In the genomic region with DNA sequence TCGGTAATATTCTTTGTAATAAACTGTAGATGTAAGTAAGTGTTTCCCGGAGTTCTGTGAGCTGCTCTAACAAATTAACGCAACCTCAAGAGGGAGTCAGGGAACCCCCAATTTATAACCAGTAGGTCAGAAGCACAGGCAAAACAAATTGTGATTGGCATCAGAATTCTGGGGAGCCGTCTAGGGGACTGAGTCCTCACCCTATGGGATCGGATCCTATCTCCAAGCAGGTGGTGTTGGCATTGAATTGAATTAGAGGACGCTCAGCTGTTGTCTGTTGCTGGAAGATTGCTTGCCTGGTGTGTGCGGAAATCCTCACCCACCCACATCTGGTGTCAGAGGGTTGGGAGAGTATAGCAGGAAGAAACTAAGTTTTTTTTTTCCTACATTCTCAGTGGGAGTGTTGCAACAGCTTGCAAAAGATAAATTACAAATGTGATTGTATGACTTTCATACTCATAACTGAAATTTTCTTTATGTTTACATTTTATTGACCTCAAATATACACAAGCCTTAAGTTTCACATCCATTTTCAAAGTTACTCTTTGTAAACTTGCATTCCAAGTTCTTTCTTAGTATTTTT, we compare ENCODE assay signal across 18 cellular contexts. TPM values are rescaled to one million over a fixed set of nuclear protein-coding genes. Genes with fewer than 3 reads are reported as not detected.
DNase-seq lines count a peak whose midpoint lies in the region; ATAC-seq, FAIRE-seq and TF ChIP-seq lines count a peak whose summit lies in the region.
"Had no signal": no experiment of that assay in that cellular context is flagged by ENCODE, and none has a peak within 500 bp of the region (broad histone marks: within the 10 kb centered on the region; RNA-seq: fewer than 3 reads in every experiment).

No MANE protein-coding gene starts in this region.

- H3K9me2 ChIP-seq in GM23338 (ENCODE audit: insufficient read depth), result no peaks in the 10 kb centered on the region

- H3K4me1 ChIP-seq in GM23338 (ENCODE audit: insufficient read depth) (no peaks in the 10 kb centered on the region), left lung (peaks cover 0 to 55% of the 10 kb centered on the region in 2 donors), tibial artery (no peaks in the 10 kb centered on the region)
- H3K4me1 ChIP-seq: uterus had no signal

- H3K27me3 Mint-ChIP-seq in GM23338 (ENCODE audit: insufficient read depth, low read depth, poor library complexity), result peaks cover 5% of the 10 kb centered on the region

- POLR2A ChIA-PET in AG04449 (lab: Yijun Ruan, JAX) (interaction anchor here (1.1 kb wide), 1 partner anchor 13 kb away, joined by 4 read pairs; a partner anchor contains a TSS), GM10248 (lab: Yijun Ruan, JAX) (no interaction called here)

- CTCF ChIA-PET in AG04449 (lab: Yijun Ruan, JAX), result interaction anchor here (1.0 to 3.4 kb wide), 2 partner anchors 13 to 32 kb away, joined by 3 to 18 read pairs; a partner anchor contains a TSS
- CTCF ChIA-PET in GM10248 (lab: Yijun Ruan, JAX), result interaction anchor here (1.0 kb wide), 1 partner anchor 32 kb away, joined by 3 read pairs; no protein-coding TSS in a partner anchor

- H2AFZ ChIP-seq in GM23338, result peak overlapping the region; percentile 53; the same call in 1 of the 2 replicates

- no peak for FAIRE-seq in bronchial epithelial cell (lab: Jason Lieb, UNC)

- H3K27ac ChIP-seq in GM23338 (ENCODE audit: low read depth), result no peak overlapping the region
- peak overlapping the region in 1 of 2 donors; percentile 80 for H3K27ac ChIP-seq in left lung
- H3K27ac ChIP-seq in tibial artery, result no peak overlapping the region
- H3K27ac ChIP-seq: ovary, uterus had no signal

- H3K27me3 ChIP-seq in GM23338 (ENCODE audit: insufficient read depth) (no peaks in the 10 kb centered on the region), bronchial epithelial cell (ENCODE audit: control insufficient read depth, insufficient read depth, low read length) (no peaks in the 10 kb centered on the region), left lung (peaks cover 0 to 6% of the 10 kb centered on the region in 2 donors), tibial artery (peaks cover 0 to 21% of the 10 kb centered on the region in 2 donors)
- H3K27me3 ChIP-seq: ovary, uterus had no signal

- H3K79me2 ChIP-seq in GM23338 (replicated peaks; ENCODE audit: insufficient read depth), result no peaks in the 10 kb centered on the region

- H3K4me2 ChIP-seq in GM23338, result no peak overlapping the region

- H3K9me3 ChIP-seq in left lung (no peaks in the 10 kb centered on the region), tibial artery (no peaks in the 10 kb centered on the region)
- H3K9me3 ChIP-seq: ovary, uterus had no signal

- H3F3A ChIP-seq in GM23338 (replicated peaks; ENCODE audit: low read depth), result no peaks in the 10 kb centered on the region

- intact Hi-C loops in left lung (cut with DNase I), result no loop called here
- intact Hi-C loops in tibial artery (cut with DNase I; ENCODE audit: low total_unique reads), result no loop called here

- ATAC-seq in GM23338 (no peak), left lung (peak; percentile 57), GM21423 (IDR thresholded peaks at IDR 0.05; ENCODE audit: unreplicated experiment) (no peak)

- no peak overlapping the region for H3K4me3 ChIP-seq in AG04449 (ENCODE audit: low read depth, low read length)
- H3K4me3 ChIP-seq in GM23338, result no peak overlapping the region
- no peak overlapping the region for H3K4me3 ChIP-seq in bronchial epithelial cell (ENCODE audit: low read depth, low read length)
- H3K4me3 ChIP-seq in left lung, result no peak overlapping the region
- H3K4me3 ChIP-seq in tibial artery, result no peak overlapping the region
- H3K4me3 ChIP-seq: ovary, uterus had no signal

- H3K36me3 ChIP-seq in GM23338 (ENCODE audit: insufficient read depth), result no peaks in the 10 kb centered on the region
- H3K36me3 ChIP-seq in bronchial epithelial cell (ENCODE audit: control insufficient read depth, insufficient read depth, low read length), result no peaks in the 10 kb centered on the region
- no peaks in the 10 kb centered on the region for H3K36me3 ChIP-seq in left lung
- H3K36me3 ChIP-seq in tibial artery, result no peaks in the 10 kb centered on the region
- H3K36me3 ChIP-seq: ovary, uterus had no signal

- no peaks in the 10 kb centered on the region for H3K36me3 Mint-ChIP-seq in GM23338 (ENCODE audit: low read depth)
- H3K36me3 Mint-ChIP-seq: brain had no signal

- H3K4me1 Mint-ChIP-seq in GM23338, result peaks cover 3% of the 10 kb centered on the region; the same call in 1 of the 3 replicates
- H3K4me1 Mint-ChIP-seq: brain had no signal

- TF ChIP-seq CTCF in AG04449 (IDR thresholded peaks at IDR 0.05; ENCODE audit: insufficient read depth, low read length, missing control alignments), result no peak
- no peak for TF ChIP-seq CTCF in GM23338 (conservative IDR thresholded peaks at IDR 0.05; ENCODE audit: low read depth in 2 of 2)
- no peak for TF ChIP-seq CTCF in bronchial epithelial cell (IDR thresholded peaks at IDR 0.05; ENCODE audit: insufficient read depth, low read length, severe bottlenecking)
- no peak for TF ChIP-seq CTCF in left lung (IDR thresholded peaks at IDR 0.05)
- no peak for TF ChIP-seq CTCF in GM10248 (IDR thresholded peaks at IDR 0.05; ENCODE audit: control extremely low read depth, extremely low read depth, low read depth, missing control alignments)
- TF ChIP-seq CTCF in tibial artery (IDR thresholded peaks at IDR 0.05), result no peak

- no peaks in the 10 kb centered on the region for H3K9me3 Mint-ChIP-seq in GM23338
- H3K9me3 Mint-ChIP-seq: brain had no signal

- DNase-seq in AG04449 (ENCODE audit: low read depth, low spot score) (peak; percentile 78), GM23338 (ENCODE audit: low spot score) (no peak), bronchial epithelial cell (ENCODE audit: low read depth) (peak; percentile 51), left lung (peak in 1 of 2 donors; percentile 45), GM10248 (ENCODE audit: extremely low spot score) (no peak), tibial artery (no peak)
- no peak for DNase-seq in central memory CD4-positive, alpha-beta T cell
- DNase-seq: activated CD4-positive, alpha-beta T cell treated with anti-CD3 and anti-CD28 coated beads, Interleukin-2, amount 50 U/mL, for 4 hours; activated effector memory CD4-positive, alpha-beta T cell treated with Interleukin-2 at 50 U/mL for 16 hours; C1 segment of cervical spinal cord; NCI-H1048; NCI-H446; ovary; T-helper 2 cell; uterus had no signal

- H3K4me3 Mint-ChIP-seq in GM23338, result no peak overlapping the region
- H3K4me3 Mint-ChIP-seq: brain had no signal

- no peak overlapping the region for H3K27ac Mint-ChIP-seq in GM23338

- H4K20me1 ChIP-seq in GM23338 (replicated peaks; ENCODE audit: insufficient read depth), result no peaks in the 10 kb centered on the region

TF ChIP-seq in GM23338, 12 proteins besides CTCF, POLR2A, EP300 and RAD21 (continues in another document):
- TF ChIP-seq, protein P1, sequence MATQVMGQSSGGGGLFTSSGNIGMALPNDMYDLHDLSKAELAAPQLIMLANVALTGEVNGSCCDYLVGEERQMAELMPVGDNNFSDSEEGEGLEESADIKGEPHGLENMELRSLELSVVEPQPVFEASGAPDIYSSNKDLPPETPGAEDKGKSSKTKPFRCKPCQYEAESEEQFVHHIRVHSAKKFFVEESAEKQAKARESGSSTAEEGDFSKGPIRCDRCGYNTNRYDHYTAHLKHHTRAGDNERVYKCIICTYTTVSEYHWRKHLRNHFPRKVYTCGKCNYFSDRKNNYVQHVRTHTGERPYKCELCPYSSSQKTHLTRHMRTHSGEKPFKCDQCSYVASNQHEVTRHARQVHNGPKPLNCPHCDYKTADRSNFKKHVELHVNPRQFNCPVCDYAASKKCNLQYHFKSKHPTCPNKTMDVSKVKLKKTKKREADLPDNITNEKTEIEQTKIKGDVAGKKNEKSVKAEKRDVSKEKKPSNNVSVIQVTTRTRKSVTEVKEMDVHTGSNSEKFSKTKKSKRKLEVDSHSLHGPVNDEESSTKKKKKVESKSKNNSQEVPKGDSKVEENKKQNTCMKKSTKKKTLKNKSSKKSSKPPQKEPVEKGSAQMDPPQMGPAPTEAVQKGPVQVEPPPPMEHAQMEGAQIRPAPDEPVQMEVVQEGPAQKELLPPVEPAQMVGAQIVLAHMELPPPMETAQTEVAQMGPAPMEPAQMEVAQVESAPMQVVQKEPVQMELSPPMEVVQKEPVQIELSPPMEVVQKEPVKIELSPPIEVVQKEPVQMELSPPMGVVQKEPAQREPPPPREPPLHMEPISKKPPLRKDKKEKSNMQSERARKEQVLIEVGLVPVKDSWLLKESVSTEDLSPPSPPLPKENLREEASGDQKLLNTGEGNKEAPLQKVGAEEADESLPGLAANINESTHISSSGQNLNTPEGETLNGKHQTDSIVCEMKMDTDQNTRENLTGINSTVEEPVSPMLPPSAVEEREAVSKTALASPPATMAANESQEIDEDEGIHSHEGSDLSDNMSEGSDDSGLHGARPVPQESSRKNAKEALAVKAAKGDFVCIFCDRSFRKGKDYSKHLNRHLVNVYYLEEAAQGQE (IDR thresholded peaks at IDR 0.05; ENCODE audit: unreplicated experiment), result no peak
- no peak for TF ChIP-seq JUNB (IDR thresholded peaks at IDR 0.05; ENCODE audit: unreplicated experiment)
- TF ChIP-seq ZNF114 (CRISPR knock-in tag; IDR thresholded peaks at IDR 0.05), result no peak
- no peak for TF ChIP-seq ZNF331 (CRISPR knock-in tag; IDR thresholded peaks at IDR 0.05; ENCODE audit: low read depth)

RNA-seq across cellular contexts. Expression of a gene that starts 5.5 kb away (rescaled TPM):
- not detected in 2 replicates for total RNA-seq in GM23338 (2014; rRNA removed; shearing (Covaris generic))
- polyA plus RNA-seq in GM23338 (2016; fragmentation: Nextera tagmentation; extraction: Ambion mirVana), result not detected in 2 replicates
- total RNA-seq in bronchial epithelial cell, result not detected in 2 replicates
- total RNA-seq in left lung, result 1 to 10 TPM; 1.9 to 2.0 TPM
- total RNA-seq: G401, uterus had no signal

RNA-seq across cellular contexts. Expression of a gene that starts 12.4 kb away (rescaled TPM):
- total RNA-seq in GM23338 (2014; rRNA removed; shearing (Covaris generic)), result not detected in 2 replicates
- not detected in 2 replicates for polyA plus RNA-seq in GM23338 (2016; fragmentation: Nextera tagmentation; extraction: Ambion mirVana)
- total RNA-seq in bronchial epithelial cell (0.38 TPM in 1 of 2 replicates, not detected in the other), left lung (10 to 100 TPM; 52.2 to 63.6 TPM)

RNA-seq across cellular contexts. Expression of a gene that starts 28.3 kb away (rescaled TPM):
- 60.9 and 77.8 TPM in 2 replicates for total RNA-seq in GM23338 (2014; rRNA removed; shearing (Covaris generic))
- 35.7 and 36.5 TPM in 2 replicates for polyA plus RNA-seq in GM23338 (2016; fragmentation: Nextera tagmentation; extraction: Ambion mirVana)
- total RNA-seq in bronchial epithelial cell, result 21.3 and 32.9 TPM in 2 replicates
- total RNA-seq in left lung, result 10 to 100 TPM; 49.0 to 68.4 TPM

RNA-seq across cellular contexts. Expression of a gene that starts 54.4 kb away (rescaled TPM):
- not detected in 2 replicates for total RNA-seq in GM23338 (2014; rRNA removed; shearing (Covaris generic))
- polyA plus RNA-seq in GM23338 (2016; fragmentation: Nextera tagmentation; extraction: Ambion mirVana), result 0.09 and 0.39 TPM in 2 replicates
- total RNA-seq in bronchial epithelial cell, result not detected in 2 replicates
- 10 to 100 TPM; 25.4 to 75.7 TPM for total RNA-seq in left lung
- total RNA-seq: G401 had no signal

Comparison
In these comparisons a context has a peak if more than half of its experiments do, and no peak if none do; other contexts are left out.
1. DNase-seq: peak in AG04449 (single experiment) and bronchial epithelial cell (single experiment); none in GM23338 (single experiment), central memory CD4-positive, alpha-beta T cell (single experiment), GM10248 (single experiment) and tibial artery (0 of 2).
2. RNA of a gene that starts 12.4 kb away (total RNA-seq): 52.2 to 63.6 TPM in left lung; not detected in GM23338 and 0.38 TPM in bronchial epithelial cell; every median in the first group is over 10 times any median in the second.